Comparison of ENCODE assay signal across 23 cellular contexts in genomic region chr4:175873707-175874106, GRCh38.
"Had no signal": no experiment of that assay in that cellular context is flagged by ENCODE, and none has a peak within 500 bp of the region (broad histone marks: within the 10 kb centered on the region; RNA-seq: fewer than 3 reads in every experiment).

No MANE protein-coding gene starts in this region.

- H3K27me3 ChIP-seq: adrenal gland, MG63, Peyer's patch, SJCRH30 had no signal

- H3K4me3 Mint-ChIP-seq: activated B cell treated with CpG ODN at 0.5 μM for 24 hours; activated CD4-positive, alpha-beta memory T cell treated with anti-CD3 and anti-CD28 coated beads, Interleukin-2, amount 10 ng/mL, durations not matched to agents 7 days and 5 days; activated naive CD8-positive, alpha-beta T cell treated with anti-CD3 and anti-CD28 coated beads, Interleukin-2, amount 10 ng/mL, durations not matched to agents 7 days and 5 days; activated T-cell treated with anti-CD3 and anti-CD28 coated beads, Interleukin-2, amount 50 U/mL, for 72 hours; T-helper 17 cell had no signal

- H3K4me1 ChIP-seq: adrenal gland, Peyer's patch, SJCRH30 had no signal

- FAIRE-seq: colon had no signal

- H3K27ac Mint-ChIP-seq: activated B cell treated with CpG ODN at 0.5 μM for 24 hours; activated CD4-positive, alpha-beta memory T cell treated with anti-CD3 and anti-CD28 coated beads, Interleukin-2, amount 10 ng/mL, durations not matched to agents 7 days and 5 days; activated naive CD8-positive, alpha-beta T cell treated with anti-CD3 and anti-CD28 coated beads, Interleukin-2, amount 10 ng/mL, durations not matched to agents 7 days and 5 days; activated T-cell treated with anti-CD3 and anti-CD28 coated beads, Interleukin-2, amount 50 U/mL, for 72 hours; activated T-helper 2 cell treated with anti-CD3 and anti-CD28 coated beads, Interferon-gamma antibody, Interleukin-2, Interleukin-4, amounts not matched to agents 10 μg/mL and 5 μg/mL and 100 μg/mL, durations not matched to agents 14 hours and 24 hours and 36 hours; T-helper 17 cell had no signal

- H3K4me1 Mint-ChIP-seq: activated B cell treated with CpG ODN at 0.5 μM for 24 hours; activated CD4-positive, alpha-beta memory T cell treated with anti-CD3 and anti-CD28 coated beads, Interleukin-2, amount 10 ng/mL, durations not matched to agents 7 days and 5 days; activated naive CD8-positive, alpha-beta T cell treated with anti-CD3 and anti-CD28 coated beads, Interleukin-2, amount 10 ng/mL, durations not matched to agents 7 days and 5 days; T-helper 17 cell had no signal

- DNase-seq: activated B cell treated with CpG ODN at 0.5 μM for 24 hours; activated CD4-positive, alpha-beta memory T cell treated with anti-CD3 and anti-CD28 coated beads, Interleukin-2, amount 10 ng/mL, durations not matched to agents 7 days and 5 days; activated CD4-positive, alpha-beta T cell treated with anti-CD3 and anti-CD28 coated beads, Interleukin-2, amount 50 U/mL, for 1 hour; activated naive CD4-positive, alpha-beta T cell treated with anti-CD3 and anti-CD28 coated beads, Interleukin-2, amount 50 U/mL, for 16 hours; activated naive CD8-positive, alpha-beta T cell treated with anti-CD3 and anti-CD28 coated beads, Interleukin-2, amount 10 ng/mL, durations not matched to agents 7 days and 5 days; activated T-cell treated with anti-CD3 and anti-CD28 coated beads for 4 hours; activated T-cell treated with anti-CD3 and anti-CD28 coated beads, Interleukin-2, amount 50 U/mL, for 72 hours; adrenal gland; anterior cingulate cortex; cerebellar nuclear complex; KG1; MG63; NCI-H146; NCI-H2171; NCI-H2227 treated with DMSO at 0.1 percent for 48 hours; Peyer's patch; Right ventricle myocardium superior; T-helper 17 cell; T-helper 9 cell had no signal

- H3K36me3 ChIP-seq: adrenal gland, MG63, Peyer's patch, SJCRH30 had no signal

- H3K9me3 ChIP-seq: adrenal gland, Peyer's patch, SJCRH30 had no signal

- H3K27me3 Mint-ChIP-seq: activated B cell treated with CpG ODN at 0.5 μM for 24 hours; activated CD4-positive, alpha-beta memory T cell treated with anti-CD3 and anti-CD28 coated beads, Interleukin-2, amount 10 ng/mL, durations not matched to agents 7 days and 5 days; activated naive CD8-positive, alpha-beta T cell treated with anti-CD3 and anti-CD28 coated beads, Interleukin-2, amount 10 ng/mL, durations not matched to agents 7 days and 5 days; T-helper 17 cell had no signal

- H3K4me3 ChIP-seq: adrenal gland, MG63, Peyer's patch, SJCRH30 had no signal

- H3K36me3 Mint-ChIP-seq: activated naive CD8-positive, alpha-beta T cell treated with anti-CD3 and anti-CD28 coated beads, Interleukin-2, amount 10 ng/mL, durations not matched to agents 7 days and 5 days had no signal

- H3K9me3 Mint-ChIP-seq: activated CD4-positive, alpha-beta memory T cell treated with anti-CD3 and anti-CD28 coated beads, Interleukin-2, amount 10 ng/mL, durations not matched to agents 7 days and 5 days; activated naive CD8-positive, alpha-beta T cell treated with anti-CD3 and anti-CD28 coated beads, Interleukin-2, amount 10 ng/mL, durations not matched to agents 7 days and 5 days; activated T-helper 2 cell treated with anti-CD3 and anti-CD28 coated beads, Interferon-gamma antibody, Interleukin-2, Interleukin-4, amounts not matched to agents 10 μg/mL and 5 μg/mL and 100 μg/mL, durations not matched to agents 14 hours and 24 hours and 36 hours had no signal

- H3K27ac ChIP-seq: adrenal gland, Peyer's patch, RWPE1, SJCRH30 had no signal
